21 cellular contexts compared by ENCODE assay signal in the genomic region with DNA sequence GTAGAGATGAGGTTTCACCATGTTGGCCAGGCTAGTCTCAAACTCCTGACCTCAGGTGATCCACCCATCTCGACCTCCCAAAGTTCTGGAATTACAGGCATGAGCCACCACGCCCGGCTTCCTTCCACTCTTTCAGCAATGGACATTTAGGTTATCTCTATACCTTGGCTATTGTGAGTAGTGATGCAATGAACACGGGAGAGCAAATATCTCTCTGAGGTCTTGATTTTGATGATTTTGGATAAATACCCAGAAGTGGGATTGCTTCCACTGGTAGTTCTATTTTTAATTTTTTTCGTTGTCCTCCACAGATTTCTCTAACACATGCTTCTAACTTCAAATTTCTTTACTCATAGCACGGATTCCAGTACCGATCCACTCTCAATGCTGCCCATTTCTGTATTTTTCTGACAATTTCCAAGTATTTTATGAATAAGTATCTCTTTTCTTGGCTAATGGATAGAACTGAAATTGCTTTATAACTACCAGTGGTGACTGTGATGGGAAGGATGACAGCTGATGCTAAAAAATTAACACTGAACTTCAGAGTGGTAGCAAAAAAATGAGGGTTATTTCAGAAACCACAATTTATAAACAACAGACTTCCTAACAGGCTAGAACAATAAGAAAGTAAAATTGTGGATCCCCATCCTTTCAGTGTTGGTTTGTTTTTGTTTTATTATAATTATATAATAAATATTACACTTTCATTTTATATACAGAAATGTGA.
A peak's percentile ranks its signal among the peaks of the same experiment; 100 is the strongest.
DNase-seq lines count a peak whose midpoint lies in the region; ATAC-seq and FAIRE-seq lines count a peak whose summit lies in the region.
"Had no signal": no experiment of that assay in that cellular context is flagged by ENCODE, and none has a peak within 500 bp of the region (broad histone marks: within the 10 kb centered on the region; RNA-seq: fewer than 3 reads in every experiment).

No MANE protein-coding gene starts in this region.

- no peak overlapping the region for H3K4me3 ChIP-seq in SJCRH30
- no peak overlapping the region for H3K4me3 ChIP-seq in skeletal muscle satellite cell (ENCODE audit: low read length)

- no peak overlapping the region for H3K4me2 ChIP-seq in skeletal muscle satellite cell (ENCODE audit: low read length)

- no peak for ATAC-seq in GM21423 (IDR thresholded peaks at IDR 0.05; ENCODE audit: unreplicated experiment)
- ATAC-seq: Panc1 had no signal

- H3K27me3 ChIP-seq in SJCRH30: no peaks in the 10 kb centered on the region
- no peaks in the 10 kb centered on the region for H3K27me3 ChIP-seq in skeletal muscle satellite cell (ENCODE audit: control insufficient read depth, insufficient read depth, low read length)
- H3K27me3 ChIP-seq: BE2C had no signal

- H3K4me1 ChIP-seq in SJCRH30 (peaks cover 26% of the 10 kb centered on the region), skeletal muscle satellite cell (ENCODE audit: control insufficient read depth, insufficient read depth, low read length) (peaks cover 36% of the 10 kb centered on the region)
- H3K4me1 ChIP-seq: BE2C had no signal

- peak; percentile 39 for DNase-seq in ELR (ENCODE audit: low read depth)
- DNase-seq in SJCRH30: peak in 1 of 2 experiments; percentile 61
- DNase-seq in frontal cortex (ENCODE audit: low spot score in 2 of 2): no peak
- DNase-seq in NCI-H748 treated with DMSO at 0.1 percent for 48 hours (lab: John Stamatoyannopoulos, UW): no peak
- no peak for DNase-seq in KG1 (lab: John Stamatoyannopoulos, UW)
- DNase-seq: BE2C; CD4-positive, CD25-positive, alpha-beta regulatory T cell; DMS79; Kasumi-1; NCI-H1105; NCI-H146; NCI-H2029; NCI-H2227 treated with DMSO at 0.1 percent for 48 hours; NCI-H510A treated with DMSO at 0.1 percent for 48 hours; NCI-H774; T-helper 1 cell had no signal

- peak overlapping the region; percentile 37 for H3K9ac ChIP-seq in skeletal muscle satellite cell (ENCODE audit: low read depth, low read length)

- H3K9me3 ChIP-seq in SJCRH30 (replicated peaks) (no peaks in the 10 kb centered on the region), skeletal muscle satellite cell (replicated peaks; ENCODE audit: low read length) (no peaks in the 10 kb centered on the region)
- H3K9me3 ChIP-seq: BE2C had no signal

- H3K36me3 ChIP-seq in SJCRH30 (no peaks in the 10 kb centered on the region), skeletal muscle satellite cell (ENCODE audit: insufficient read depth, low read length) (no peaks in the 10 kb centered on the region)
- H3K36me3 ChIP-seq: BE2C had no signal

- FAIRE-seq in frontal cortex (lab: Jason Lieb, UNC): peak; percentile 24
- FAIRE-seq: GM12892, GM18507 had no signal

- H3K27ac ChIP-seq in SJCRH30: peak overlapping the region; percentile 30; the same call in 1 of the 2 replicates
